ENCODE assay signal across 18 cellular contexts in genomic region chr16:88473666-88474534, GRCh38. TPM values are rescaled to one million over a fixed set of nuclear protein-coding genes. Genes with fewer than 3 reads are reported as not detected.
DNase-seq lines count a peak whose midpoint lies in the region; ATAC-seq, FAIRE-seq and TF ChIP-seq lines count a peak whose summit lies in the region.
"Had no signal": no experiment of that assay in that cellular context is flagged by ENCODE, and none has a peak within 500 bp of the region (broad histone marks: within the 10 kb centered on the region; RNA-seq: fewer than 3 reads in every experiment).

No MANE protein-coding gene starts in this region.

- peak; percentile 25 for DNase-seq in GOT3 (lab: John Stamatoyannopoulos, UW)
- DNase-seq in K562 (ENCODE audit: extremely low read depth in 1 of 4, low spot score in 3 of 4): peak; percentile 76 to 90 (median 82)
- DNase-seq in left ventricle myocardium superior: peak; percentile 84
- no peak for DNase-seq in sciatic nerve (ENCODE audit: low spot score)
- no peak for DNase-seq in activated naive CD4-positive, alpha-beta T cell treated with anti-CD3 and anti-CD28 coated beads, Interleukin-2, amount 50 U/mL, for 16 hours
- DNase-seq in NAMALWA (ENCODE audit: low spot score): no peak
- DNase-seq in GM10248 (ENCODE audit: extremely low spot score): no peak
- DNase-seq: activated CD4-positive, alpha-beta T cell treated with anti-CD3 and anti-CD28 coated beads for 4 hours; C1 segment of cervical spinal cord; cortex of kidney; mucosa of descending colon; NCI-H1417; NCI-H510A treated with DMSO at 0.1 percent for 48 hours; PC-9 had no signal

- peaks cover 57% of the 10 kb centered on the region; the same call in 2 of the 3 replicates for H3K36me3 ChIP-seq in K562 (ENCODE audit: control insufficient read depth, insufficient read depth, low read length)
- H3K36me3 ChIP-seq: prostate gland, upper lobe of left lung had no signal

- WGBS in K562 (ENCODE audit: insufficient coverage, low coverage, missing lambda C conversion rate): 8% methylated on average over 28 of the region's 43 CpGs

- no TSS peak for BruUV-seq in K562 (replicated peaks; lab: Mats Ljungman, UMichigan)

- H3K9ac ChIP-seq in K562 (ENCODE audit: insufficient read depth in 1 of 2, low read depth in 2 of 2, low read length in 2 of 2): peak overlapping the region; percentile 14 to 54; a peak in 3 of 4 replicates

- peaks cover 11% of the 10 kb centered on the region for H3K9me1 ChIP-seq in K562 (ENCODE audit: control insufficient read depth, insufficient read depth, low read length)

- POLR2A ChIA-PET in K562 (lab: Yijun Ruan, JAX): interaction anchor here (0.6 to 0.9 kb wide), 3 partner anchors 9 to 12 kb away, joined by 3 read pairs; no protein-coding TSS in a partner anchor
- POLR2A ChIA-PET in GM10248 (lab: Yijun Ruan, JAX): no interaction called here

- in situ Hi-C loops in K562 (cut with MboI): no loop called here

- intact Hi-C loops in K562 (cut with micrococcal nuclease) (loop anchor here (2.0 kb wide), 1 partner anchor 17 kb away; no protein-coding TSS in a partner anchor), left ventricle myocardium superior (cut with micrococcal nuclease) (no loop called here), sciatic nerve (cut with DNase I) (no loop called here)

- CTCF ChIA-PET in K562 (lab: Yijun Ruan, JAX; ENCODE audit: low intra/inter-chr PET ratio): no interaction called here
- CTCF ChIA-PET in GM10248 (lab: Yijun Ruan, JAX): interaction anchor here (0.8 to 1.1 kb wide), 3 partner anchors 9 to 12 kb away, joined by 3 to 4 read pairs (median 3); no protein-coding TSS in a partner anchor

- FAIRE-seq in K562 (lab: Jason Lieb, UNC): peak; percentile 91
- FAIRE-seq: GM12892 had no signal

- peak; percentile 13 to 29; a peak in 2 of 4 replicates for TF ChIP-seq RAD21 in K562 (CRISPR knock-in tag; conservative IDR thresholded peaks at IDR 0.05 in 1 of 2, IDR thresholded peaks at IDR 0.05 in 1 of 2)

- no peak for TF ChIP-seq POLR2A in K562 (conservative IDR thresholded peaks at IDR 0.05)

- peak; percentile 90 for ATAC-seq in K562
- peak; percentile 82 for ATAC-seq in left ventricle myocardium superior
- ATAC-seq in sciatic nerve: peak; percentile 64
- ATAC-seq in GM21786 (IDR thresholded peaks at IDR 0.05; ENCODE audit: unreplicated experiment): no peak
- ATAC-seq: mucosa of descending colon had no signal

- H3K4me1 ChIP-seq in K562 (replicated peaks in 1 of 2; ENCODE audit: control insufficient read depth in 2 of 2, insufficient read depth in 2 of 2, low read length in 2 of 2): peaks cover 31 to 98% of the 10 kb centered on the region in 2 experiments; a peak in 4 of 5 replicates
- H3K4me1 ChIP-seq: prostate gland, upper lobe of left lung had no signal

- H3K27ac ChIP-seq in K562 (ENCODE audit: extremely low read depth, low read depth, low read length): peak overlapping the region; percentile 68; the same call in 2 of the 3 replicates
- H3K27ac ChIP-seq: PC-9, prostate gland had no signal

- no peaks in the 10 kb centered on the region for H3K9me3 ChIP-seq in K562 (replicated peaks; ENCODE audit: control insufficient read depth, insufficient read depth, low read depth, low read length)
- H3K9me3 ChIP-seq: mucosa of descending colon, prostate gland, upper lobe of left lung had no signal

- H3K27me3 ChIP-seq in K562 (ENCODE audit: control insufficient read depth in 2 of 2, insufficient read depth in 2 of 2, low read length in 2 of 2): no peaks in the 10 kb centered on the region
- H3K27me3 ChIP-seq: upper lobe of left lung had no signal

- peaks cover 86% of the 10 kb centered on the region for H4K20me1 ChIP-seq in K562 (replicated peaks; ENCODE audit: control insufficient read depth, insufficient read depth, low read length)

- peak overlapping the region; percentile 29 for H3K4me2 ChIP-seq in K562 (ENCODE audit: insufficient read depth, low read length)
- H3K4me2 ChIP-seq: PC-9 had no signal

- H3K4me3 ChIP-seq in K562: no peak overlapping the region
- H3K4me3 ChIP-seq: mucosa of descending colon, PC-9, prostate gland, upper lobe of left lung had no signal

- TF ChIP-seq EP300 in K562 (IDR thresholded peaks at IDR 0.05; ENCODE audit: low read length): peak; percentile 71

- H3K79me2 ChIP-seq in K562 (ENCODE audit: control insufficient read depth, insufficient read depth, low read length): peaks cover 96% of the 10 kb centered on the region

- TF ChIP-seq CTCF in K562 (IDR thresholded peaks at IDR 0.05 in 2 of 3, conservative IDR thresholded peaks at IDR 0.05 in 1 of 3; ENCODE audit: insufficient read depth in 2 of 3, low read depth in 1 of 3, low read length in 3 of 3): no peak
- TF ChIP-seq CTCF in GM10248 (IDR thresholded peaks at IDR 0.05; ENCODE audit: control extremely low read depth, extremely low read depth, low read depth, missing control alignments): no peak

- no peak overlapping the region for H2AFZ ChIP-seq in K562 (ENCODE audit: low read depth, low read length)
- H2AFZ ChIP-seq: PC-9 had no signal

TF ChIP-seq in K562, 482 proteins besides CTCF, POLR2A, EP300 and RAD21 (continues in another document):
- TF ChIP-seq ZNF347 (CRISPR knock-in tag; IDR thresholded peaks at IDR 0.05; ENCODE audit: low read depth) (no peak), HDAC1 (IDR thresholded peaks at IDR 0.05) (peak in 1 of 2 experiments; percentile 39; a peak in 1 of 4 replicates), ZNF830 (CRISPR knock-in tag; IDR thresholded peaks at IDR 0.05) (0 out of 2 replicates have a peak, but pooled peaks have one; percentile 13), GATA2 (CRISPR knock-in tag; IDR thresholded peaks at IDR 0.05) (peak; percentile 69; the same call in 1 of the 2 replicates), ATF3 (IDR thresholded peaks at IDR 0.05) (peak; percentile 71), ATF3 (CRISPR knock-in tag; conservative IDR thresholded peaks at IDR 0.05) (no peak), CHD2 (IDR thresholded peaks at IDR 0.05; ENCODE audit: low read depth, low read length) (no peak), UBTF (IDR thresholded peaks at IDR 0.05; ENCODE audit: borderline replicate concordance in 1 of 2, low read depth in 2 of 2, low read length in 2 of 2) (peak; percentile 90 to 95; a peak in 3 of 4 replicates), KDM5B (IDR thresholded peaks at IDR 0.05; ENCODE audit: insufficient replicate concordance, low read depth, low read length) (peak; percentile 25), CCNT2 (IDR thresholded peaks at IDR 0.05; ENCODE audit: borderline replicate concordance, extremely low read depth, insufficient read length, low read depth, low read length) (peak; percentile 41)

RNA-seq across cellular contexts. Expression of gene ZFPM1, which starts 20.8 kb away (rescaled TPM):
- 14.4 and 38.8 TPM in 2 replicates for total RNA-seq in K562 (2011; cell fraction: chromatin; rRNA removed; ENCODE audit: low replicate concordance)
- 25.3 and 27.9 TPM in 2 replicates for total RNA-seq in K562 (2011; cell fraction: nucleolus; rRNA removed)
- 16.8 and 18.9 TPM in 2 replicates for total RNA-seq in K562 (2011; cell fraction: nucleoplasm; rRNA removed)
- 4.5 and 8.7 TPM in 2 replicates for total RNA-seq in K562 (2014; rRNA removed)
- total RNA-seq in K562 (2014; rRNA removed; fragmentation: Illumina TruSeq; extraction: Trizol): 0.26 and 0.47 TPM in 2 replicates
- total RNA-seq in K562 (2015; rRNA removed; fragmentation: Illumina TruSeq; extraction: Trizol): 3.2 and 4.5 TPM in 2 replicates
- 32.7 and 35.9 TPM in 2 replicates for total RNA-seq in K562 (2021)
- polyA plus RNA-seq in K562 (2011; rRNA removed): 0.88 and 1.4 TPM in 2 replicates
- 0.81 and 4.8 TPM in 2 replicates for polyA plus RNA-seq in K562 (2011; cell fraction: cytosol; rRNA removed)
- polyA plus RNA-seq in K562 (2011; cell fraction: nucleus; rRNA removed): 3.4 and 13.6 TPM in 2 replicates
- polyA plus RNA-seq in K562 (2012): 7.9 and 12.2 TPM in 2 replicates
- polyA plus RNA-seq in K562 (2014; fragmentation: Illumina TruSeq; extraction: Trizol): 1.2 and 5.1 TPM in 2 replicates
- under 1 TPM; 0.03 to 0.11 TPM for polyA plus RNA-seq in K562 (2014; fragmentation: Nextera tagmentation; extraction: Ambion mirVana)
- 4.7 and 5.5 TPM in 2 replicates for polyA plus RNA-seq in K562 (2014; rRNA removed)
- polyA minus RNA-seq in K562 (2011; rRNA and poly(A)+ RNA removed): 0.30 and 1.1 TPM in 2 replicates
- 12.3 and 14.7 TPM in 2 replicates for polyA minus RNA-seq in K562 (2011; cell fraction: cytosol; rRNA and poly(A)+ RNA removed)
- polyA minus RNA-seq in K562 (2011; cell fraction: nucleus; rRNA and poly(A)+ RNA removed): 7.7 and 10.1 TPM in 2 replicates
- 3.5 TPM for total RNA-seq in left ventricle myocardium superior
- 3.9 TPM for total RNA-seq in sciatic nerve

Comparison
In these comparisons a context has a peak if more than half of its experiments do, and no peak if none do; other contexts are left out.
1. DNase-seq: peak in GOT3 (single experiment), K562 (4 of 4) and left ventricle myocardium superior (single experiment); none in sciatic nerve (single experiment), activated naive CD4-positive, alpha-beta T cell treated with anti-CD3 and anti-CD28 coated beads, Interleukin-2, amount 50 U/mL, for 16 hours (single experiment), NAMALWA (single experiment) and GM10248 (single experiment).